In the genomic region with DNA sequence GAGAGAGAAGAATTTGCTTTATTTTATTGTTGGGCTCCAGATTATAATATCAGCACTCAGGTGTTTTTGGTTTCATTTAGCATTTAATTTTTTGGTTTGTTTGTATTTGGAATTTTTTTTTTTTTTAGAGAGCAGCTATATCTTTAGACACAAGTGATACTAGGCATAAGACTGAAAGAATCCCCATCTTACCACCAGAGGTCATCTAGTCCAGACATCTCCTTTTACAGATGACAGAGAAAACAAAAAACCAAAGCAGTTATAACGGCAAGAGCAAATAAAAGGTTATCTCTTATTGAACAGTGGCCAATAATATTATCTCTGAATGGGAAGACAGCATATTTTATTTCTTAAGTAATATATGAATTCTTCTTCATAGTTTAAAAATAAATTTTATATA, we compare ENCODE assay signal across 9 cellular contexts. TPM values are rescaled to one million over a fixed set of nuclear protein-coding genes. Genes with fewer than 3 reads are reported as not detected.
DNase-seq lines count a peak whose midpoint lies in the region; ATAC-seq, FAIRE-seq and TF ChIP-seq lines count a peak whose summit lies in the region.
"Had no signal": no experiment of that assay in that cellular context is flagged by ENCODE, and none has a peak within 500 bp of the region (broad histone marks: within the 10 kb centered on the region; RNA-seq: fewer than 3 reads in every experiment).

No MANE protein-coding gene starts in this region.

- H3K4me2 ChIP-seq in HepG2 (ENCODE audit: low read depth, low read length), result no peak overlapping the region

- peaks cover 4 to 34% of the 10 kb centered on the region in 2 experiments; a peak in 4 of 5 replicates for H3K36me3 ChIP-seq in HepG2 (replicated peaks in 1 of 2; ENCODE audit: control insufficient read depth in 1 of 2, insufficient read depth in 2 of 2, low read length in 2 of 2)

- FAIRE-seq in HepG2 (lab: Jason Lieb, UNC), result no peak

- in situ Hi-C loops in HepG2 (cut with HindIII; ENCODE audit: extremely low pct_ligation_motif_present, low pct_unique_long_range_greater_than_20kb), result loop anchor here (10.0 kb wide), 1 partner anchor 277 kb away; no protein-coding TSS in a partner anchor

- H3K27me3 ChIP-seq in HepG2 (ENCODE audit: control insufficient read depth in 1 of 2, insufficient read depth in 2 of 2, low read length in 2 of 2), result no peaks in the 10 kb centered on the region; a peak in 1 of 5 replicates

- no peak overlapping the region for H3K9ac ChIP-seq in HepG2 (ENCODE audit: insufficient read depth, low read depth, low read length)

- ATAC-seq in HepG2 (peak; percentile 67; the same call in 2 of the 3 replicates), HG02870 (IDR thresholded peaks at IDR 0.05; ENCODE audit: unreplicated experiment) (no peak)

- TF ChIP-seq CTCF in HepG2 (CRISPR knock-in tag; IDR thresholded peaks at IDR 0.05), result peak; percentile 37

- WGBS in HepG2 (ENCODE audit: low lambda C conversion rate), result 29% methylated on average over 1 of the region's 1 CpG

- CTCF ChIA-PET in HepG2 (lab: Yijun Ruan, JAX; ENCODE audit: low intra/inter-chr PET ratio, low total read pairs), result interaction anchor here (1.4 kb wide), 1 partner anchor 275 kb away, joined by 8 read pairs; no protein-coding TSS in a partner anchor

- H4K20me1 ChIP-seq in HepG2 (ENCODE audit: insufficient read depth, low read length), result no peaks in the 10 kb centered on the region

- intact Hi-C loops in HepG2 (cut with micrococcal nuclease; ENCODE audit: unreplicated experiment), result loop anchor here (2.0 to 5.0 kb wide), 3 partner anchors 47 to 275 kb away; a partner anchor contains a TSS

- H2AFZ ChIP-seq in HepG2 (ENCODE audit: low read length), result no peak overlapping the region

- no peaks in the 10 kb centered on the region for H3K79me2 ChIP-seq in HepG2 (ENCODE audit: insufficient read depth, low read length)

- POLR2A ChIA-PET in HepG2 (lab: Yijun Ruan, JAX), result no interaction called here

- no TSS peak for BruUV-seq in HepG2 (replicated peaks; lab: Mats Ljungman, UMichigan)

- TF ChIP-seq RAD21 in HepG2 (CRISPR knock-in tag; IDR thresholded peaks at IDR 0.05), result no peak

- H3K27ac ChIP-seq in HepG2 (ENCODE audit: extremely low read length, insufficient read depth, low read length), result no peak overlapping the region

- no peak for TF ChIP-seq EP300 in HepG2 (IDR thresholded peaks at IDR 0.05; ENCODE audit: low read depth in 2 of 2, low read length in 2 of 2)
- TF ChIP-seq EP300 in HepG2 (CRISPR knock-in tag; IDR thresholded peaks at IDR 0.05; ENCODE audit: borderline replicate concordance), result no peak

- H3K9me3 ChIP-seq in HepG2 (ENCODE audit: low read length), result no peaks in the 10 kb centered on the region

- no peak for TF ChIP-seq POLR2A in HepG2 (IDR thresholded peaks at IDR 0.05; ENCODE audit: insufficient read depth in 1 of 2, low read depth in 2 of 2, low read length in 2 of 2)

- DNase-seq in AG20443 (ENCODE audit: low spot score), result peak; percentile 22
- DNase-seq in Kasumi-1 (lab: John Stamatoyannopoulos, UW), result peak; percentile 45 to 51
- peak; percentile 51 for DNase-seq in cerebellar cortex (ENCODE audit: low spot score)
- DNase-seq in HepG2 (ENCODE audit: low spot score), result peak; percentile 20
- no peak for DNase-seq in GM19238 (ENCODE audit: insufficient read length, low spot score)
- DNase-seq in SIG-M5 (lab: John Stamatoyannopoulos, UW), result no peak
- DNase-seq in NCI-H128 (lab: John Stamatoyannopoulos, UW; ENCODE audit: unreplicated experiment), result no peak
- DNase-seq: NCI-H187 treated with DMSO at 0.1 percent for 48 hours had no signal

- no peak overlapping the region for H3K4me3 ChIP-seq in HepG2 (replicated peaks in 1 of 3; ENCODE audit: insufficient read depth in 1 of 3, low read depth in 2 of 3, low read length in 3 of 3)

- no peaks in the 10 kb centered on the region for H3K4me1 ChIP-seq in HepG2 (ENCODE audit: insufficient read depth, low read length)

TF ChIP-seq in HepG2, 621 proteins besides CTCF, POLR2A, EP300 and RAD21:
- TF ChIP-seq STAG1 (CRISPR knock-in tag; IDR thresholded peaks at IDR 0.05) (peak; percentile 36; the same call in 1 of the 2 replicates), RCOR2 (CRISPR knock-in tag; IDR thresholded peaks at IDR 0.05) (no peak), NR2F2 (IDR thresholded peaks at IDR 0.05; ENCODE audit: borderline replicate concordance, low read depth) (no peak), ZNF709 (CRISPR knock-in tag; IDR thresholded peaks at IDR 0.05) (no peak), ZNF12 (CRISPR knock-in tag; IDR thresholded peaks at IDR 0.05) (no peak), HIVEP1 (CRISPR knock-in tag; IDR thresholded peaks at IDR 0.05) (no peak), SMC3 (IDR thresholded peaks at IDR 0.05; ENCODE audit: low read length) (peak; percentile 50; the same call in 1 of the 2 replicates)
- TF ChIP-seq, protein P1, sequence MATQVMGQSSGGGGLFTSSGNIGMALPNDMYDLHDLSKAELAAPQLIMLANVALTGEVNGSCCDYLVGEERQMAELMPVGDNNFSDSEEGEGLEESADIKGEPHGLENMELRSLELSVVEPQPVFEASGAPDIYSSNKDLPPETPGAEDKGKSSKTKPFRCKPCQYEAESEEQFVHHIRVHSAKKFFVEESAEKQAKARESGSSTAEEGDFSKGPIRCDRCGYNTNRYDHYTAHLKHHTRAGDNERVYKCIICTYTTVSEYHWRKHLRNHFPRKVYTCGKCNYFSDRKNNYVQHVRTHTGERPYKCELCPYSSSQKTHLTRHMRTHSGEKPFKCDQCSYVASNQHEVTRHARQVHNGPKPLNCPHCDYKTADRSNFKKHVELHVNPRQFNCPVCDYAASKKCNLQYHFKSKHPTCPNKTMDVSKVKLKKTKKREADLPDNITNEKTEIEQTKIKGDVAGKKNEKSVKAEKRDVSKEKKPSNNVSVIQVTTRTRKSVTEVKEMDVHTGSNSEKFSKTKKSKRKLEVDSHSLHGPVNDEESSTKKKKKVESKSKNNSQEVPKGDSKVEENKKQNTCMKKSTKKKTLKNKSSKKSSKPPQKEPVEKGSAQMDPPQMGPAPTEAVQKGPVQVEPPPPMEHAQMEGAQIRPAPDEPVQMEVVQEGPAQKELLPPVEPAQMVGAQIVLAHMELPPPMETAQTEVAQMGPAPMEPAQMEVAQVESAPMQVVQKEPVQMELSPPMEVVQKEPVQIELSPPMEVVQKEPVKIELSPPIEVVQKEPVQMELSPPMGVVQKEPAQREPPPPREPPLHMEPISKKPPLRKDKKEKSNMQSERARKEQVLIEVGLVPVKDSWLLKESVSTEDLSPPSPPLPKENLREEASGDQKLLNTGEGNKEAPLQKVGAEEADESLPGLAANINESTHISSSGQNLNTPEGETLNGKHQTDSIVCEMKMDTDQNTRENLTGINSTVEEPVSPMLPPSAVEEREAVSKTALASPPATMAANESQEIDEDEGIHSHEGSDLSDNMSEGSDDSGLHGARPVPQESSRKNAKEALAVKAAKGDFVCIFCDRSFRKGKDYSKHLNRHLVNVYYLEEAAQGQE (IDR thresholded peaks at IDR 0.05; ENCODE audit: borderline replicate concordance in 1 of 2, low read depth in 1 of 2, low read length in 2 of 2), result no peak
- TF ChIP-seq, protein P2, sequence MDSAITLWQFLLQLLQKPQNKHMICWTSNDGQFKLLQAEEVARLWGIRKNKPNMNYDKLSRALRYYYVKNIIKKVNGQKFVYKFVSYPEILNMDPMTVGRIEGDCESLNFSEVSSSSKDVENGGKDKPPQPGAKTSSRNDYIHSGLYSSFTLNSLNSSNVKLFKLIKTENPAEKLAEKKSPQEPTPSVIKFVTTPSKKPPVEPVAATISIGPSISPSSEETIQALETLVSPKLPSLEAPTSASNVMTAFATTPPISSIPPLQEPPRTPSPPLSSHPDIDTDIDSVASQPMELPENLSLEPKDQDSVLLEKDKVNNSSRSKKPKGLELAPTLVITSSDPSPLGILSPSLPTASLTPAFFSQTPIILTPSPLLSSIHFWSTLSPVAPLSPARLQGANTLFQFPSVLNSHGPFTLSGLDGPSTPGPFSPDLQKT (CRISPR knock-in tag; IDR thresholded peaks at IDR 0.05; ENCODE audit: borderline replicate concordance), result no peak

RNA-seq across cellular contexts. Expression of a gene that starts 22.8 kb away (rescaled TPM):
- 11.8 and 15.5 TPM in 2 replicates for total RNA-seq in HepG2 (2016; rRNA removed; fragmentation: Illumina TruSeq; extraction: Trizol)
- total RNA-seq in HepG2 (2016; cell fraction: cytosol; rRNA removed; fragmentation: Illumina TruSeq; extraction: Trizol; ENCODE audit: low read depth), result 1.1 and 1.3 TPM in 2 replicates
- 11.6 and 14.2 TPM in 2 replicates for total RNA-seq in HepG2 (2016; cell fraction: insoluble cytoplasmic fraction; rRNA removed; fragmentation: Illumina TruSeq; extraction: Trizol)
- total RNA-seq in HepG2 (2016; cell fraction: membrane; rRNA removed; fragmentation: Illumina TruSeq; extraction: Trizol), result 7.4 and 7.8 TPM in 2 replicates
- total RNA-seq in HepG2 (2016; cell fraction: nucleus; rRNA removed; fragmentation: Illumina TruSeq; extraction: Trizol), result 14.3 and 15.3 TPM in 2 replicates
- polyA plus RNA-seq in HepG2 (2011; rRNA removed), result 4.5 and 4.8 TPM in 2 replicates
- polyA plus RNA-seq in HepG2 (2011; cell fraction: cytosol; rRNA removed), result 2.9 and 4.1 TPM in 2 replicates
- 4.3 and 4.4 TPM in 2 replicates for polyA plus RNA-seq in HepG2 (2011; cell fraction: nucleus; rRNA removed)
- 5.4 and 5.8 TPM in 2 replicates for polyA plus RNA-seq in HepG2 (2012)
- 0.45 and 0.48 TPM in 2 replicates for polyA plus RNA-seq in HepG2 (2016; cell fraction: cytosol; fragmentation: Illumina TruSeq; extraction: Trizol; ENCODE audit: low read depth)
- polyA plus RNA-seq in HepG2 (2016; cell fraction: insoluble cytoplasmic fraction; fragmentation: Illumina TruSeq; extraction: Trizol; ENCODE audit: low read depth), result 8.4 and 9.0 TPM in 2 replicates
- 2.1 and 2.5 TPM in 2 replicates for polyA plus RNA-seq in HepG2 (2016; cell fraction: membrane; fragmentation: Illumina TruSeq; extraction: Trizol; ENCODE audit: low read depth)
- polyA plus RNA-seq in HepG2 (2016; cell fraction: nucleus; fragmentation: Illumina TruSeq; extraction: Trizol; ENCODE audit: insufficient read depth, low read depth), result 6.0 and 6.8 TPM in 2 replicates
- polyA minus RNA-seq in HepG2 (2011; rRNA and poly(A)+ RNA removed; ENCODE audit: low replicate concordance), result 25.6 and 31.9 TPM in 2 replicates
- polyA minus RNA-seq in HepG2 (2011; cell fraction: cytosol; rRNA and poly(A)+ RNA removed), result 9.3 and 11.3 TPM in 2 replicates
- 36.6 and 38.2 TPM in 2 replicates for polyA minus RNA-seq in HepG2 (2011; cell fraction: nucleus; rRNA and poly(A)+ RNA removed)

Comparison
In these comparisons a context has a peak if more than half of its experiments do, and no peak if none do; other contexts are left out.
1. DNase-seq: peak in AG20443 (single experiment), Kasumi-1 (2 of 2), cerebellar cortex (single experiment) and HepG2 (single experiment); none in GM19238 (single experiment), SIG-M5 (single experiment) and NCI-H128 (single experiment).